Comparison of ENCODE assay signal across 18 cellular contexts in the genomic region with DNA sequence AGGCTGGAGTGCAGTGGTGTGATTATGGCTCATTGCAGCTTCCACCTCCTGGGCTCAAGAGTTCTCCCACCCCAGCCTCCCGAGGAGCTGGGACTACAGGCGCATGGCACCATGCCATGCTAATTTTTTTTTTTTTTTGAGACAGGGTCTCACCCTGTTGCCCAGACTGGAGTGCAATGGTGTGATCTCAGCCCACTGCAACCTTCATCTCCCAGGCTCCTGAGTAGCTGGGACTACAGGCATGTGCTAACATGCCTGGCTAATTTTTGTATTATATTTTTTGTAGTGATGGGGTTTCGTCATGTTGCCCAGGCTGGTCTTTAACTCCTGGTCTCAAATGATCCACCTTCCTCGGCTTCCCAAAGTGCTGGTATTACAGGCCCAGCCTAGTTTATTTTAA. TPM values are rescaled to one million over a fixed set of nuclear protein-coding genes. Genes with fewer than 3 reads are reported as not detected.
A peak's percentile ranks its signal among the peaks of the same experiment; 100 is the strongest.
DNase-seq lines count a peak whose midpoint lies in the region; ATAC-seq and TF ChIP-seq lines count a peak whose summit lies in the region.
"Had no signal": no experiment of that assay in that cellular context is flagged by ENCODE, and none has a peak within 500 bp of the region (broad histone marks: within the 10 kb centered on the region; RNA-seq: fewer than 3 reads in every experiment).

No MANE protein-coding gene starts in this region.

- DNase-seq in NCI-H2081 (lab: John Stamatoyannopoulos, UW) (peak; percentile 14 to 66), NCI-H2081 treated with DMSO at 0.1 percent for 48 hours (lab: John Stamatoyannopoulos, UW) (no peak), NCI-H526 treated with DMSO at 0.1 percent for 48 hours (lab: John Stamatoyannopoulos, UW) (peak; percentile 9), mesothelial cell of epicardium (ENCODE audit: low spot score in 2 of 2, unreplicated experiment in 2 of 2) (no peak), activated gamma-delta T cell treated with Interleukin-2 at 50 U/mL for 16 hours (no peak)
- no peak for DNase-seq in stimulated activated naive B cell treated with anti-CD40 and anti-IgM and Interleukin-4, amounts not matched to agents 10 μg/mL and 1 μg/mL and 100 μg/mL, for 72 hours
- DNase-seq: 8988T; effector memory CD4-positive, alpha-beta T cell; EL; naive B cell; NCI-H187; SK-N-SH; T1000 had no signal

- no peak for TF ChIP-seq CTCF in mesothelial cell of epicardium (IDR thresholded peaks at IDR 0.05; ENCODE audit: unreplicated experiment)

- ATAC-seq in GM18517 (IDR thresholded peaks at IDR 0.05; ENCODE audit: unreplicated experiment) = no peak
- no peak for ATAC-seq in stimulated activated naive B cell treated with anti-CD40 and anti-IgM and Interleukin-4, amounts not matched to agents 10 μg/mL and 1 μg/mL and 100 μg/mL, for 72 hours (replicated peaks)
- ATAC-seq: GM23338, Panc1 had no signal

- no peaks in the 10 kb centered on the region for H3K9me3 Mint-ChIP-seq in IgD-negative memory B cell
- no peaks in the 10 kb centered on the region for H3K9me3 Mint-ChIP-seq in mesothelial cell of epicardium
- H3K9me3 Mint-ChIP-seq in stimulated activated naive B cell treated with anti-CD40 and anti-IgM and Interleukin-4, amounts not matched to agents 10 μg/mL and 1 μg/mL and 100 μg/mL, for 72 hours = no peaks in the 10 kb centered on the region
- H3K9me3 Mint-ChIP-seq: GM23338, naive B cell had no signal

- H3K36me3 Mint-ChIP-seq in IgD-negative memory B cell (no peaks in the 10 kb centered on the region), mesothelial cell of epicardium (no peaks in the 10 kb centered on the region)
- no peaks in the 10 kb centered on the region for H3K36me3 Mint-ChIP-seq in stimulated activated naive B cell treated with anti-CD40 and anti-IgM and Interleukin-4, amounts not matched to agents 10 μg/mL and 1 μg/mL and 100 μg/mL, for 72 hours
- H3K36me3 Mint-ChIP-seq: activated naive CD8-positive, alpha-beta T cell; naive B cell had no signal

- peak overlapping the region; percentile 64 to 98 (median 84) for H3K4me3 Mint-ChIP-seq in IgD-negative memory B cell
- H3K4me3 Mint-ChIP-seq in mesothelial cell of epicardium = no peak overlapping the region
- no peak overlapping the region for H3K4me3 Mint-ChIP-seq in stimulated activated naive B cell treated with anti-CD40 and anti-IgM and Interleukin-4, amounts not matched to agents 10 μg/mL and 1 μg/mL and 100 μg/mL, for 72 hours
- H3K4me3 Mint-ChIP-seq: activated naive CD8-positive, alpha-beta T cell; GM23338 had no signal

- H3K4me1 Mint-ChIP-seq in IgD-negative memory B cell (peaks cover 40 to 55% (median 43%) of the 10 kb centered on the region in 3 donors), mesothelial cell of epicardium (peaks cover 36% of the 10 kb centered on the region)
- H3K4me1 Mint-ChIP-seq in stimulated activated naive B cell treated with anti-CD40 and anti-IgM and Interleukin-4, amounts not matched to agents 10 μg/mL and 1 μg/mL and 100 μg/mL, for 72 hours = peaks cover 18 to 33% of the 10 kb centered on the region in 2 donors

- peak overlapping the region; percentile 71 to 91 (median 89) for H3K27ac Mint-ChIP-seq in IgD-negative memory B cell
- peak overlapping the region; percentile 53 for H3K27ac Mint-ChIP-seq in mesothelial cell of epicardium
- no peak overlapping the region for H3K27ac Mint-ChIP-seq in stimulated activated naive B cell treated with anti-CD40 and anti-IgM and Interleukin-4, amounts not matched to agents 10 μg/mL and 1 μg/mL and 100 μg/mL, for 72 hours
- H3K27ac Mint-ChIP-seq: activated naive CD8-positive, alpha-beta T cell; GM23338 had no signal

- no peaks in the 10 kb centered on the region for H3K27me3 Mint-ChIP-seq in IgD-negative memory B cell
- no peaks in the 10 kb centered on the region for H3K27me3 Mint-ChIP-seq in mesothelial cell of epicardium (ENCODE audit: low read depth)
- H3K27me3 Mint-ChIP-seq in stimulated activated naive B cell treated with anti-CD40 and anti-IgM and Interleukin-4, amounts not matched to agents 10 μg/mL and 1 μg/mL and 100 μg/mL, for 72 hours = peaks cover 8 to 10% of the 10 kb centered on the region in 2 donors

RNA-seq across cellular contexts. Expression of gene TEX9, which starts 4.0 kb away (rescaled TPM):
- polyA plus RNA-seq in IgD-negative memory B cell = 31.2 TPM
- total RNA-seq in mesothelial cell of epicardium = 21.0 to 23.4 TPM (median 22.8 TPM) in 3 replicates

Comparison
In these comparisons a context has a peak if more than half of its experiments do, and no peak if none do; other contexts are left out.
1. DNase-seq: peak in NCI-H2081 (2 of 2) and NCI-H526 treated with DMSO at 0.1 percent for 48 hours (single experiment); none in NCI-H2081 treated with DMSO at 0.1 percent for 48 hours (single experiment), mesothelial cell of epicardium (0 of 2), activated gamma-delta T cell treated with Interleukin-2 at 50 U/mL for 16 hours (single experiment) and stimulated activated naive B cell treated with anti-CD40 and anti-IgM and Interleukin-4, amounts not matched to agents 10 μg/mL and 1 μg/mL and 100 μg/mL, for 72 hours (single experiment).
2. H3K4me3 Mint-ChIP-seq: peak in IgD-negative memory B cell (4 of 4); none in mesothelial cell of epicardium (single experiment) and stimulated activated naive B cell treated with anti-CD40 and anti-IgM and Interleukin-4, amounts not matched to agents 10 μg/mL and 1 μg/mL and 100 μg/mL, for 72 hours (0 of 2).